In genomic region chr6:13383280-13384163, GRCh38 we compare ENCODE assay signal across 8 cellular contexts. TPM values are rescaled to one million over a fixed set of nuclear protein-coding genes. Genes with fewer than 3 reads are reported as not detected.
DNase-seq lines count a peak whose midpoint lies in the region; ATAC-seq and TF ChIP-seq lines count a peak whose summit lies in the region.

No MANE protein-coding gene starts in this region.

- DNase-seq in GM13977 (ENCODE audit: low spot score) (peak; percentile 75), body of pancreas (peak in 3 of 4 donors; percentile 36 to 65 (median 58)), mesothelial cell of epicardium (ENCODE audit: low spot score in 2 of 2, unreplicated experiment in 2 of 2) (no peak), nucleus accumbens (lab: John Stamatoyannopoulos, UW) (no peak)
- no peak for DNase-seq in activated effector memory CD4-positive, alpha-beta T cell treated with Interleukin-2 at 50 U/mL for 16 hours

- H3K79me2 ChIP-seq in KMS-11 (ENCODE audit: insufficient read depth, low read depth), result no peaks in the 10 kb centered on the region

- peaks cover 49% of the 10 kb centered on the region for H3K4me1 ChIP-seq in KMS-11 (ENCODE audit: low read depth, poor library complexity, severe bottlenecking)
- H3K4me1 ChIP-seq in body of pancreas, result peaks cover 18% of the 10 kb centered on the region
- peaks cover 28 to 34% of the 10 kb centered on the region in 2 donors for H3K4me1 ChIP-seq in mucosa of rectum (ENCODE audit: control insufficient read depth in 2 of 2, insufficient read depth in 2 of 2, low read length in 2 of 2)

- H3K27me3 ChIP-seq in KMS-11 (ENCODE audit: insufficient read depth, low read depth) (no peaks in the 10 kb centered on the region), body of pancreas (no peaks in the 10 kb centered on the region), mucosa of rectum (ENCODE audit: control insufficient read depth in 2 of 2, insufficient read depth in 2 of 2, low read length in 2 of 2) (no peaks in the 10 kb centered on the region)

- peaks cover 13% of the 10 kb centered on the region for H3K4me1 Mint-ChIP-seq in mesothelial cell of epicardium

- H3K27me3 Mint-ChIP-seq in mesothelial cell of epicardium (ENCODE audit: low read depth), result no peaks in the 10 kb centered on the region

- no peak for TF ChIP-seq POLR2A in body of pancreas (IDR thresholded peaks at IDR 0.05)

- peak overlapping the region; percentile 72 for H2AFZ ChIP-seq in KMS-11 (ENCODE audit: low read depth)

- no peak overlapping the region for H3K27ac Mint-ChIP-seq in mesothelial cell of epicardium

- H3K9ac ChIP-seq in KMS-11 (peak overlapping the region; percentile 44), mucosa of rectum (ENCODE audit: low read depth in 1 of 2, low read length in 2 of 2) (no peak overlapping the region)

- ATAC-seq in GM21529 (IDR thresholded peaks at IDR 0.05; ENCODE audit: unreplicated experiment) (peak; percentile 89), body of pancreas (peak; percentile 85)

- H4K20me1 ChIP-seq in KMS-11 (ENCODE audit: insufficient read depth), result no peaks in the 10 kb centered on the region

- peaks cover 8% of the 10 kb centered on the region for H3K9me3 Mint-ChIP-seq in mesothelial cell of epicardium

- intact Hi-C loops in body of pancreas (cut with DNase I), result no loop called here

- H3K9me3 ChIP-seq in body of pancreas (no peaks in the 10 kb centered on the region), mucosa of rectum (ENCODE audit: control insufficient read depth in 2 of 2, low read length in 2 of 2) (no peaks in the 10 kb centered on the region)

- in situ Hi-C loops in GM13977 (cut with MboI; ENCODE audit: low pct_unique_long_range_greater_than_20kb, low sequenced_read_pairs, unreplicated experiment), result no loop called here

- WGBS in body of pancreas, 2 donors, result 59 to 62% methylated on average over 9 of the region's 9 CpGs

- H3K27ac ChIP-seq in KMS-11 (peak overlapping the region; percentile 90), body of pancreas (peak overlapping the region in 3 of 4 donors; percentile 53 to 71 (median 57)), mucosa of rectum (ENCODE audit: low read depth in 2 of 2, low read length in 2 of 2) (peak overlapping the region; percentile 4 to 48)

- TF ChIP-seq CTCF in GM13977 (IDR thresholded peaks at IDR 0.05; ENCODE audit: extremely low read depth, insufficient read depth, missing control alignments), result peak; percentile 38
- TF ChIP-seq CTCF in KMS-11 (conservative IDR thresholded peaks at IDR 0.05; ENCODE audit: low read depth, low read length), result peak; percentile 55
- peak in 4 of 7 experiments; percentile 38 to 60 (median 46) for TF ChIP-seq CTCF in body of pancreas (IDR thresholded peaks at IDR 0.05)
- no peak for TF ChIP-seq CTCF in mesothelial cell of epicardium (IDR thresholded peaks at IDR 0.05; ENCODE audit: unreplicated experiment)

- H3K36me3 ChIP-seq in KMS-11 (ENCODE audit: insufficient read depth), result no peaks in the 10 kb centered on the region
- H3K36me3 ChIP-seq in body of pancreas (replicated peaks in 1 of 2; ENCODE audit: insufficient read depth in 1 of 2, low read depth in 2 of 2), result no peaks in the 10 kb centered on the region
- H3K36me3 ChIP-seq in mucosa of rectum (ENCODE audit: control insufficient read depth in 2 of 2, insufficient read depth in 2 of 2, low read length in 2 of 2), result no peaks in the 10 kb centered on the region

- H3K4me2 ChIP-seq in KMS-11, result peak overlapping the region; percentile 83

- no peaks in the 10 kb centered on the region for H3K36me3 Mint-ChIP-seq in mesothelial cell of epicardium

- H3K4me3 ChIP-seq in KMS-11 (IDR thresholded peaks at IDR 0.05; ENCODE audit: insufficient read depth, low read depth, low read length) (no peak overlapping the region), body of pancreas (no peak overlapping the region), mucosa of rectum (ENCODE audit: low read length in 2 of 2) (no peak overlapping the region)

- no peak overlapping the region for H3K4me3 Mint-ChIP-seq in mesothelial cell of epicardium

RNA-seq across cellular contexts. Expression of gene TBC1D7, which starts 55.2 kb away (rescaled TPM):
- total RNA-seq in body of pancreas (10 to 100 TPM; 12.5 to 15.2 TPM), mesothelial cell of epicardium (25.3 to 26.8 TPM (median 26.4 TPM) in 3 replicates)

Comparison
In these comparisons a context has a peak if more than half of its experiments do, and no peak if none do; other contexts are left out.
1. DNase-seq: peak in GM13977 (single experiment) and body of pancreas (3 of 4); none in mesothelial cell of epicardium (0 of 2), activated effector memory CD4-positive, alpha-beta T cell treated with Interleukin-2 at 50 U/mL for 16 hours (single experiment) and nucleus accumbens (0 of 56).
2. H3K27ac ChIP-seq: peak in every context shown above with its lines; median percentile 90 in KMS-11; 57 in body of pancreas; 26 in mucosa of rectum.